In genomic region chr1:11634759-11635158, GRCh38 we compare ENCODE assay signal across 14 cellular contexts. TPM values are rescaled to one million over a fixed set of nuclear protein-coding genes. Genes with fewer than 3 reads are reported as not detected.
"Had no signal": no experiment of that assay in that cellular context is flagged by ENCODE, and none has a peak within 500 bp of the region (broad histone marks: within the 10 kb centered on the region; RNA-seq: fewer than 3 reads in every experiment).

No MANE protein-coding gene starts in this region.

- H3K4me1 Mint-ChIP-seq: activated CD4-positive, alpha-beta T cell treated with anti-CD3 and anti-CD28 coated beads, Interleukin-2, amount 10 ng/mL, durations not matched to agents 7 days and 5 days; activated naive CD8-positive, alpha-beta T cell treated with anti-CD3 and anti-CD28 coated beads for 36 hours; WTC11 had no signal

- H3K27ac Mint-ChIP-seq: activated CD4-positive, alpha-beta T cell treated with anti-CD3 and anti-CD28 coated beads, Interleukin-2, amount 10 ng/mL, durations not matched to agents 7 days and 5 days; activated naive CD8-positive, alpha-beta T cell treated with anti-CD3 and anti-CD28 coated beads for 36 hours; neural progenitor cell; stimulated activated naive CD8-positive, alpha-beta T cell treated with anti-CD3 and anti-CD28 coated beads, Interleukin-15, Interleukin-2, amounts not matched to agents 100 ng/mL and 50 ng/mL, for 24 hours; WTC11 had no signal

- H3K9me3 Mint-ChIP-seq: activated CD4-positive, alpha-beta T cell treated with anti-CD3 and anti-CD28 coated beads, Interleukin-2, amount 10 ng/mL, durations not matched to agents 7 days and 5 days; activated naive CD8-positive, alpha-beta T cell treated with anti-CD3 and anti-CD28 coated beads for 36 hours; neural progenitor cell; stimulated activated naive CD8-positive, alpha-beta T cell treated with anti-CD3 and anti-CD28 coated beads, Interleukin-15, Interleukin-2, amounts not matched to agents 100 ng/mL and 50 ng/mL, for 24 hours; WTC11 had no signal

- H3K36me3 Mint-ChIP-seq: activated naive CD8-positive, alpha-beta T cell treated with anti-CD3 and anti-CD28 coated beads for 36 hours; neural progenitor cell; WTC11 had no signal

- ATAC-seq: pancreas had no signal

- H3K4me3 Mint-ChIP-seq: activated CD4-positive, alpha-beta T cell treated with anti-CD3 and anti-CD28 coated beads, Interleukin-2, amount 10 ng/mL, durations not matched to agents 7 days and 5 days; activated naive CD8-positive, alpha-beta T cell treated with anti-CD3 and anti-CD28 coated beads for 36 hours; neural progenitor cell; stimulated activated naive CD8-positive, alpha-beta T cell treated with anti-CD3 and anti-CD28 coated beads, Interleukin-15, Interleukin-2, amounts not matched to agents 100 ng/mL and 50 ng/mL, for 24 hours; WTC11 had no signal

- DNase-seq: activated CD4-positive, alpha-beta T cell treated with anti-CD3 and anti-CD28 coated beads, Interleukin-2, amount 10 ng/mL, durations not matched to agents 7 days and 5 days; activated gamma-delta T cell treated with Interleukin-2 at 50 U/mL for 16 hours; activated naive CD8-positive, alpha-beta T cell treated with anti-CD3 and anti-CD28 coated beads for 36 hours; activated T-cell treated with anti-CD3 and anti-CD28 coated beads, Interleukin-2, amount 50 U/mL, for 1 hour; brain microvascular endothelial cell; erythroblast; pancreas; stimulated activated CD4-positive, alpha-beta T cell treated with anti-CD3 and anti-CD28 coated beads, Interleukin-12 subunit alpha, Interleukin-12 subunit beta, amount 100 ng/mL, for 4 hours; upper lobe of left lung had no signal

RNA-seq across cellular contexts. Expression of gene DRAXIN, which starts 56.8 kb away (rescaled TPM):
- total RNA-seq: mesenteric fat pad had no signal
- polyA plus RNA-seq: hepatocyte had no signal
